ENCODE assay signal across 14 cellular contexts in genomic region chr16:48963306-48963705, GRCh38.
DNase-seq lines count a peak whose midpoint lies in the region; ATAC-seq, FAIRE-seq and TF ChIP-seq lines count a peak whose summit lies in the region.
"Had no signal": no experiment of that assay in that cellular context is flagged by ENCODE, and none has a peak within 500 bp of the region (broad histone marks: within the 10 kb centered on the region; RNA-seq: fewer than 3 reads in every experiment).

No MANE protein-coding gene starts in this region.

- peak overlapping the region; percentile 55 for H3K27ac ChIP-seq in ACC112 (ENCODE audit: low read depth, low read length)
- H3K27ac ChIP-seq in RWPE2 (ENCODE audit: poor library complexity, severe bottlenecking) = peak overlapping the region; percentile 98
- H3K27ac ChIP-seq in neuronal stem cell (replicated peaks; ENCODE audit: low read length) = no peak overlapping the region
- H3K27ac ChIP-seq: adrenal gland, colonic mucosa, suprapubic skin had no signal

- H2BK120ac ChIP-seq in neuronal stem cell (ENCODE audit: low read depth, low read length) = no peak overlapping the region

- H3K4me1 ChIP-seq in ACC112 (ENCODE audit: control insufficient read depth, insufficient read depth, low read length, unreplicated experiment) = no peaks in the 10 kb centered on the region
- peaks cover 55% of the 10 kb centered on the region for H3K4me1 ChIP-seq in RWPE2 (ENCODE audit: insufficient read depth, poor library complexity, severe bottlenecking)
- H3K4me1 ChIP-seq in neuronal stem cell (ENCODE audit: control insufficient read depth in 2 of 2, insufficient read depth in 1 of 2, low read depth in 1 of 2, low read length in 2 of 2) = no peaks in the 10 kb centered on the region
- H3K4me1 ChIP-seq: adrenal gland, colonic mucosa, suprapubic skin had no signal

- H3K79me1 ChIP-seq in neuronal stem cell (ENCODE audit: low read depth, low read length) = no peaks in the 10 kb centered on the region

- H3K36me3 ChIP-seq in ACC112 (ENCODE audit: insufficient read depth, low read length) (no peaks in the 10 kb centered on the region), RWPE2 (ENCODE audit: low read depth) (no peaks in the 10 kb centered on the region), neuronal stem cell (replicated peaks in 1 of 2; ENCODE audit: control insufficient read depth in 2 of 2, insufficient read depth in 2 of 2, low read length in 2 of 2) (no peaks in the 10 kb centered on the region)
- H3K36me3 ChIP-seq: adrenal gland, colonic mucosa, suprapubic skin had no signal

- H2BK15ac ChIP-seq in neuronal stem cell (ENCODE audit: low read length) = no peak overlapping the region

- H3K4me3 ChIP-seq in ACC112 (ENCODE audit: low read depth, low read length) = no peak overlapping the region
- H3K4me3 ChIP-seq in RWPE2 (ENCODE audit: severe bottlenecking) = no peak overlapping the region
- no peak overlapping the region for H3K4me3 ChIP-seq in neuronal stem cell (ENCODE audit: low read length in 2 of 2)
- H3K4me3 ChIP-seq: adrenal gland, colonic mucosa, suprapubic skin had no signal

- no peak overlapping the region for H2AK5ac ChIP-seq in neuronal stem cell (ENCODE audit: low read depth, low read length)

- ATAC-seq in RWPE2 (ENCODE audit: low read depth) = peak; percentile 43

- DNase-seq in H54 (ENCODE audit: insufficient read length, low spot score) = peak; percentile 60
- no peak for DNase-seq in RWPE2 (ENCODE audit: low spot score)
- peak; percentile 82 for DNase-seq in islet precursor cell
- no peak for DNase-seq in amygdala (lab: John Stamatoyannopoulos, UW)
- DNase-seq in activated CD8-positive, alpha-beta memory T cell treated with anti-CD3 and anti-CD28 coated beads, Interleukin-2, amount 50 U/mL, for 4 hours = no peak
- DNase-seq in neuronal stem cell (ENCODE audit: low spot score) = no peak
- no peak for DNase-seq in SIG-M5 (lab: John Stamatoyannopoulos, UW)
- DNase-seq: activated CD4-positive, CD25-positive, alpha-beta regulatory T cell treated with anti-CD3 and anti-CD28 coated beads, Interleukin-2, amount 50 U/mL, for 72 hours; colonic mucosa; DMS79 treated with DMSO at 0.1 percent for 48 hours; NCI-H2171 had no signal

- H2AFZ ChIP-seq in ACC112 (ENCODE audit: low read length, unreplicated experiment) (no peak overlapping the region), neuronal stem cell (ENCODE audit: low read length) (no peak overlapping the region)

- no peak overlapping the region for H3K23ac ChIP-seq in neuronal stem cell (ENCODE audit: low read depth, low read length, poor library complexity)

- no peaks in the 10 kb centered on the region for H3K9me3 ChIP-seq in RWPE2 (ENCODE audit: severe bottlenecking)
- no peaks in the 10 kb centered on the region for H3K9me3 ChIP-seq in neuronal stem cell (replicated peaks in 1 of 2; ENCODE audit: control insufficient read depth in 2 of 2, insufficient read depth in 1 of 2, low read depth in 1 of 2, low read length in 2 of 2)
- H3K9me3 ChIP-seq: adrenal gland, colonic mucosa, suprapubic skin had no signal

- no peak overlapping the region for H4K8ac ChIP-seq in neuronal stem cell (ENCODE audit: low read depth, low read length)

- no CpG with 5 or more reads among the region's 3 CpGs for WGBS in neuronal stem cell (ENCODE audit: extremely low coverage in 2 of 2, insufficient read length in 2 of 2, insufficient replicate concordance in 1 of 2), 2 donors

- no peak for TF ChIP-seq CTCF in RWPE2 (IDR thresholded peaks at IDR 0.05; ENCODE audit: poor library complexity, severe bottlenecking)

- H4K91ac ChIP-seq in neuronal stem cell (ENCODE audit: low read depth, low read length, poor library complexity) = no peak overlapping the region

- no peak overlapping the region for H3K18ac ChIP-seq in neuronal stem cell (ENCODE audit: low read length)

- no peak for TF ChIP-seq POLR2A in H54 (IDR thresholded peaks at IDR 0.05; ENCODE audit: low read depth, low read length)

- no peak overlapping the region for H3K4me2 ChIP-seq in neuronal stem cell (ENCODE audit: insufficient read depth, low read length, poor library complexity, severe bottlenecking)

- H3K9ac ChIP-seq in neuronal stem cell (ENCODE audit: low read depth, low read length, poor library complexity) = no peak overlapping the region

- H3K4ac ChIP-seq in neuronal stem cell (ENCODE audit: low read length) = no peak overlapping the region

- no peak overlapping the region for H2BK5ac ChIP-seq in neuronal stem cell (ENCODE audit: low read length)

- no peaks in the 10 kb centered on the region for H3K79me2 ChIP-seq in ACC112 (ENCODE audit: control insufficient read depth, insufficient read depth, low read length, unreplicated experiment)

- FAIRE-seq in H54 (lab: Jason Lieb, UNC) = no peak

- no peaks in the 10 kb centered on the region for H3K27me3 ChIP-seq in ACC112 (ENCODE audit: insufficient read depth, low read length)
- H3K27me3 ChIP-seq in RWPE2 (ENCODE audit: insufficient read depth, poor library complexity, severe bottlenecking) = no peaks in the 10 kb centered on the region
- no peaks in the 10 kb centered on the region for H3K27me3 ChIP-seq in neuronal stem cell (ENCODE audit: control insufficient read depth in 3 of 3, insufficient read depth in 3 of 3, low read depth in 1 of 3, low read length in 3 of 3)
- H3K27me3 ChIP-seq: adrenal gland, colonic mucosa, suprapubic skin had no signal

- H3K14ac ChIP-seq in neuronal stem cell (ENCODE audit: low read length) = no peak overlapping the region

- no peak overlapping the region for H2BK12ac ChIP-seq in neuronal stem cell (ENCODE audit: low read length)

Comparison
In these comparisons a context has a peak if more than half of its experiments do, and no peak if none do; other contexts are left out.
1. DNase-seq: peak in H54 (single experiment) and islet precursor cell (single experiment); none in RWPE2 (single experiment), amygdala (0 of 56), activated CD8-positive, alpha-beta memory T cell treated with anti-CD3 and anti-CD28 coated beads, Interleukin-2, amount 50 U/mL, for 4 hours (single experiment), neuronal stem cell (single experiment) and SIG-M5 (single experiment).